1 cellular context compared by ENCODE assay signal in genomic region chr17:17448723-17449122, GRCh38.
A peak's percentile ranks its signal among the peaks of the same experiment; 100 is the strongest.
TF ChIP-seq lines count a peak whose summit lies in the region.

No MANE protein-coding gene starts in this region.

TF ChIP-seq in IMR-90, 13 proteins besides CTCF, POLR2A, EP300 and RAD21:
- TF ChIP-seq USF2 (IDR thresholded peaks at IDR 0.05; ENCODE audit: low read depth, low read length) (peak; percentile 76), CEBPB (IDR thresholded peaks at IDR 0.05; ENCODE audit: low read depth, low read length) (no peak), CHD1 (IDR thresholded peaks at IDR 0.05; ENCODE audit: low read depth, low read length) (no peak)
